Comparison of ENCODE assay signal across 8 cellular contexts in genomic region chr9:21153688-21154608, GRCh38. TPM values are rescaled to one million over a fixed set of nuclear protein-coding genes. Genes with fewer than 3 reads are reported as not detected.
DNase-seq lines count a peak whose midpoint lies in the region; ATAC-seq and TF ChIP-seq lines count a peak whose summit lies in the region.

No MANE protein-coding gene starts in this region.

- no TSS peak for BruUV-seq in OCI-LY7 (replicated peaks; lab: Mats Ljungman, UMichigan)

- intact Hi-C loops in OCI-LY7 (cut with micrococcal nuclease; ENCODE audit: unreplicated experiment) (no loop called here), tibial artery (cut with DNase I; ENCODE audit: low total_unique reads) (no loop called here)

- H3K36me3 ChIP-seq in DOHH2 (ENCODE audit: control insufficient read depth, low read length): no peaks in the 10 kb centered on the region
- no peaks in the 10 kb centered on the region for H3K36me3 ChIP-seq in OCI-LY7 (ENCODE audit: insufficient read depth, low read length)
- no peaks in the 10 kb centered on the region for H3K36me3 ChIP-seq in skeletal muscle satellite cell (ENCODE audit: insufficient read depth, low read length)
- H3K36me3 ChIP-seq in tibial artery: no peaks in the 10 kb centered on the region

- CTCF ChIA-PET in OCI-LY7 (lab: Charles Lee; ENCODE audit: unreplicated experiment): no interaction called here

- POLR2A ChIA-PET in OCI-LY7 (lab: Charles Lee): interaction anchor here (0.5 kb wide), 1 partner anchor 58 kb away, joined by 3 read pairs; no protein-coding TSS in a partner anchor

- H3K9me3 ChIP-seq in DOHH2 (ENCODE audit: control insufficient read depth, insufficient read depth, low read length): no peaks in the 10 kb centered on the region
- H3K9me3 ChIP-seq in OCI-LY7 (ENCODE audit: low read length): no peaks in the 10 kb centered on the region
- no peaks in the 10 kb centered on the region for H3K9me3 ChIP-seq in skeletal muscle satellite cell (replicated peaks; ENCODE audit: low read length)
- H3K9me3 ChIP-seq in tibial artery: no peaks in the 10 kb centered on the region

- no peak overlapping the region for H3K4me3 ChIP-seq in DOHH2 (ENCODE audit: low read length)
- no peak overlapping the region for H3K4me3 ChIP-seq in OCI-LY7 (ENCODE audit: low read depth, low read length, poor library complexity, severe bottlenecking)
- no peak overlapping the region for H3K4me3 ChIP-seq in foreskin fibroblast (ENCODE audit: low read depth in 1 of 2, low read length in 2 of 2)
- H3K4me3 ChIP-seq in skeletal muscle satellite cell (ENCODE audit: low read length): no peak overlapping the region
- no peak overlapping the region for H3K4me3 ChIP-seq in tibial artery

- no peaks in the 10 kb centered on the region for H3K4me1 ChIP-seq in DOHH2 (ENCODE audit: control insufficient read depth, low read length)
- no peaks in the 10 kb centered on the region for H3K4me1 ChIP-seq in OCI-LY7 (ENCODE audit: insufficient read depth, low read length, poor library complexity, severe bottlenecking)
- H3K4me1 ChIP-seq in skeletal muscle satellite cell (ENCODE audit: control insufficient read depth, insufficient read depth, low read length): peaks cover 15% of the 10 kb centered on the region
- H3K4me1 ChIP-seq in tibial artery: peaks cover 0 to 7% (median 3%) of the 10 kb centered on the region in 4 donors

- no peak overlapping the region for H3K27ac ChIP-seq in DOHH2 (ENCODE audit: low read depth, low read length)
- H3K27ac ChIP-seq in OCI-LY7 (ENCODE audit: low read depth, low read length, poor library complexity, severe bottlenecking): no peak overlapping the region
- no peak overlapping the region for H3K27ac ChIP-seq in tibial artery

- H3K4me2 ChIP-seq in DOHH2 (ENCODE audit: low read length) (no peak overlapping the region), OCI-LY7 (ENCODE audit: low read length) (no peak overlapping the region), skeletal muscle satellite cell (ENCODE audit: low read length) (peak overlapping the region; percentile 65)

- H3K9ac ChIP-seq in skeletal muscle satellite cell (ENCODE audit: low read depth, low read length): no peak overlapping the region

- H2AFZ ChIP-seq in OCI-LY7 (ENCODE audit: low read length): no peak overlapping the region

- TF ChIP-seq CTCF in DOHH2 (IDR thresholded peaks at IDR 0.05; ENCODE audit: low read depth, low read length, poor library complexity, severe bottlenecking) (peak; percentile 21), OCI-LY7 (conservative IDR thresholded peaks at IDR 0.05; ENCODE audit: low read length) (peak; percentile 55), foreskin fibroblast (IDR thresholded peaks at IDR 0.05; ENCODE audit: low read depth, low read length) (no peak), tibial artery (IDR thresholded peaks at IDR 0.05) (no peak)

- H3K79me2 ChIP-seq in DOHH2 (ENCODE audit: control insufficient read depth, low read length) (no peaks in the 10 kb centered on the region), OCI-LY7 (ENCODE audit: insufficient read depth, low read depth, low read length) (no peaks in the 10 kb centered on the region)

- no peaks in the 10 kb centered on the region for H4K20me1 ChIP-seq in DOHH2 (ENCODE audit: control insufficient read depth, insufficient read depth, low read depth, low read length)
- no peaks in the 10 kb centered on the region for H4K20me1 ChIP-seq in OCI-LY7 (ENCODE audit: insufficient read depth, low read length)

- H3K27me3 ChIP-seq in DOHH2 (ENCODE audit: control insufficient read depth, low read length): 0 out of 2 replicates have a peak, but pooled peaks cover 3% of the 10 kb centered on the region
- H3K27me3 ChIP-seq in skeletal muscle satellite cell (ENCODE audit: control insufficient read depth, insufficient read depth, low read length): no peaks in the 10 kb centered on the region
- H3K27me3 ChIP-seq in tibial artery: no peaks in the 10 kb centered on the region

- peak; percentile 85 for ATAC-seq in GM19351 (IDR thresholded peaks at IDR 0.05; ENCODE audit: unreplicated experiment)
- peak; percentile 88 for ATAC-seq in HG03159 (IDR thresholded peaks at IDR 0.05; ENCODE audit: unreplicated experiment)

- DNase-seq in OCI-LY7 (ENCODE audit: low spot score): peak; percentile 4
- DNase-seq in foreskin fibroblast: peak; percentile 10 to 57
- DNase-seq in tibial artery: no peak
- no peak for DNase-seq in ecto neural progenitor cell (ENCODE audit: low spot score)

- H3K9me2 ChIP-seq in DOHH2 (replicated peaks; ENCODE audit: control insufficient read depth, low read length) (no peaks in the 10 kb centered on the region), OCI-LY7 (ENCODE audit: insufficient read depth, low read length) (no peaks in the 10 kb centered on the region)

- H3F3A ChIP-seq in DOHH2 (ENCODE audit: control insufficient read depth, insufficient read depth): no peaks in the 10 kb centered on the region

RNA-seq across cellular contexts. Expression of gene IFNW1, which starts 12.3 kb away (rescaled TPM):
- total RNA-seq in OCI-LY7 (2014; rRNA removed; shearing (Covaris generic)): not detected in 2 replicates
- not detected in 2 replicates for total RNA-seq in OCI-LY7 (2022)
- not detected in 2 replicates for total RNA-seq in skeletal muscle satellite cell (2012; rRNA removed)

RNA-seq across cellular contexts. Expression of gene IFNA21, which starts 12.5 kb away (rescaled TPM):
- total RNA-seq in OCI-LY7 (2014; rRNA removed; shearing (Covaris generic)): not detected in 2 replicates
- total RNA-seq in OCI-LY7 (2022): not detected in 2 replicates
- not detected in 2 replicates for total RNA-seq in skeletal muscle satellite cell (2012; rRNA removed)

RNA-seq across cellular contexts. Expression of gene IFNA4, which starts 33.4 kb away (rescaled TPM):
- not detected in 2 replicates for total RNA-seq in OCI-LY7 (2014; rRNA removed; shearing (Covaris generic))
- not detected in 2 replicates for total RNA-seq in OCI-LY7 (2022)
- not detected in 2 replicates for total RNA-seq in skeletal muscle satellite cell (2012; rRNA removed)

RNA-seq across cellular contexts. Expression of gene IFNA7, which starts 48.1 kb away (rescaled TPM):
- not detected in 2 replicates for total RNA-seq in OCI-LY7 (2014; rRNA removed; shearing (Covaris generic))
- not detected in 2 replicates for total RNA-seq in OCI-LY7 (2022)
- total RNA-seq in skeletal muscle satellite cell (2012; rRNA removed): not detected in 2 replicates

RNA-seq across cellular contexts. Expression of gene IFNA10, which starts 53.0 kb away (rescaled TPM):
- total RNA-seq in OCI-LY7 (2014; rRNA removed; shearing (Covaris generic)): not detected in 2 replicates
- total RNA-seq in OCI-LY7 (2022): not detected in 2 replicates
- not detected in 2 replicates for total RNA-seq in skeletal muscle satellite cell (2012; rRNA removed)

Comparison
In these comparisons a context has a peak if more than half of its experiments do, and no peak if none do; other contexts are left out.
1. CTCF ChIP-seq: peak in DOHH2 (single experiment) and OCI-LY7 (single experiment); none in foreskin fibroblast (single experiment) and tibial artery (0 of 2).
2. DNase-seq: peak in OCI-LY7 (single experiment) and foreskin fibroblast (2 of 2); none in tibial artery (0 of 2) and ecto neural progenitor cell (single experiment).